14 cellular contexts compared by ENCODE assay signal in the genomic region with DNA sequence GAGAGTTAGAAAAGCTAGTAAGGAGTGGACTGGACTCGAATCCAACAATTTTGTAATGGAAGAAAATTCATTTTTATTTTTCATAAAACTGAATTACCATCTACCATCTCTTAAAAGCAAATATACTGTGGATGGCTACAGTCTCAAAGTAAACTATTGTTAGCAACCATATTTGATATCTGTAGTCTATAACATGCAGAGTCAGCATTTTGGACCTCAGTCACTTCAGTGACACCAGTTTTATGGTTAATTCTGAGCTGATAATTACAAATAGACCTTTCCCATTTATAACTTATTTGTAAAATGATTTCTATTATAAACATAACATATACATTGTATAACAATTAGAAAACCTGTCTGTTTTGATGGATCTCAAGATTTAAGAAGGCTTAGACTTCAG. TPM values are rescaled to one million over a fixed set of nuclear protein-coding genes. Genes with fewer than 3 reads are reported as not detected.
DNase-seq lines count a peak whose midpoint lies in the region; ATAC-seq and TF ChIP-seq lines count a peak whose summit lies in the region.
"Had no signal": no experiment of that assay in that cellular context is flagged by ENCODE, and none has a peak within 500 bp of the region (broad histone marks: within the 10 kb centered on the region; RNA-seq: fewer than 3 reads in every experiment).

No MANE protein-coding gene starts in this region.

- H3F3A ChIP-seq in GM23248 (ENCODE audit: insufficient read depth) = peaks cover 9% of the 10 kb centered on the region; the same call in 1 of the 2 replicates

- H3K4me3 Mint-ChIP-seq in stimulated activated naive CD8-positive, alpha-beta T cell treated with anti-CD3 and anti-CD28 coated beads, Interleukin-15, amount 100 ng/mL, for 72 hours = peak overlapping the region; percentile 52 to 86
- peak overlapping the region; percentile 93 for H3K4me3 Mint-ChIP-seq in type B pancreatic cell

- H3K4me3 ChIP-seq in WERI-Rb-1 (ENCODE audit: low read depth, low read length) (no peak overlapping the region), iPS-20b (ENCODE audit: low read length) (peak overlapping the region; percentile 27), GM23248 (no peak overlapping the region)

- H4K20me1 ChIP-seq in GM23248 (ENCODE audit: insufficient read depth) = no peaks in the 10 kb centered on the region

- WGBS in GM23248 (ENCODE audit: low coverage in 1 of 2, low lambda C conversion rate in 2 of 2, missing lambda C conversion rate in 2 of 2), 2 experiments = 92 to 100% methylated on average over 1 of the region's 1 CpG

- H3K9me2 ChIP-seq in GM23248 (ENCODE audit: insufficient read depth) = no peaks in the 10 kb centered on the region

- peaks cover 65% of the 10 kb centered on the region for H3K79me2 ChIP-seq in GM23248 (ENCODE audit: insufficient read depth)

- H3K27ac ChIP-seq in WERI-Rb-1 (peak overlapping the region; percentile 45), iPS-20b (ENCODE audit: low read length) (no peak overlapping the region), GM23248 (no peak overlapping the region)
- H3K27ac ChIP-seq: C4-2B had no signal

- ATAC-seq in stimulated activated naive CD8-positive, alpha-beta T cell treated with anti-CD3 and anti-CD28 coated beads, Interleukin-15, amount 100 ng/mL, for 72 hours = no peak
- ATAC-seq in stimulated activated naive CD8-positive, alpha-beta T cell treated with anti-CD3 and anti-CD28 coated beads, Interleukin-15, Interleukin-2, amounts not matched to agents 100 U/mL and 50 U/mL, for 24 hours = no peak
- ATAC-seq: PC-3 had no signal

- no peak overlapping the region for H3K27ac Mint-ChIP-seq in stimulated activated naive CD8-positive, alpha-beta T cell treated with anti-CD3 and anti-CD28 coated beads, Interleukin-15, amount 100 ng/mL, for 72 hours
- H3K27ac Mint-ChIP-seq in type B pancreatic cell = peak overlapping the region; percentile 94

- H3K9me3 Mint-ChIP-seq in stimulated activated naive CD8-positive, alpha-beta T cell treated with anti-CD3 and anti-CD28 coated beads, Interleukin-15, amount 100 ng/mL, for 72 hours = peaks cover 0 to 7% of the 10 kb centered on the region in 2 donors
- peaks cover 6% of the 10 kb centered on the region for H3K9me3 Mint-ChIP-seq in type B pancreatic cell

- peaks cover 66% of the 10 kb centered on the region for H3K4me1 Mint-ChIP-seq in stimulated activated naive CD8-positive, alpha-beta T cell treated with anti-CD3 and anti-CD28 coated beads, Interleukin-15, amount 100 ng/mL, for 72 hours
- peaks cover 10% of the 10 kb centered on the region for H3K4me1 Mint-ChIP-seq in type B pancreatic cell (ENCODE audit: unreplicated experiment)

- no peak overlapping the region for H3K4me2 ChIP-seq in GM23248 (ENCODE audit: unreplicated experiment)

- peaks cover 9% of the 10 kb centered on the region for H3K27me3 Mint-ChIP-seq in stimulated activated naive CD8-positive, alpha-beta T cell treated with anti-CD3 and anti-CD28 coated beads, Interleukin-15, amount 100 ng/mL, for 72 hours
- no peaks in the 10 kb centered on the region for H3K27me3 Mint-ChIP-seq in type B pancreatic cell

- no peak for DNase-seq in stimulated activated naive CD8-positive, alpha-beta T cell treated with anti-CD3 and anti-CD28 coated beads, Interleukin-15, amount 100 ng/mL, for 72 hours
- no peak for DNase-seq in stimulated activated naive CD8-positive, alpha-beta T cell treated with anti-CD3 and anti-CD28 coated beads, Interleukin-15, Interleukin-2, amounts not matched to agents 100 U/mL and 50 U/mL, for 24 hours
- no peak for DNase-seq in WERI-Rb-1
- DNase-seq in type B pancreatic cell (ENCODE audit: extremely low spot score, unreplicated experiment) = no peak
- DNase-seq in GM23248 = no peak
- DNase-seq in G401 (ENCODE audit: low spot score) = no peak
- no peak for DNase-seq in NCI-H1930 (lab: John Stamatoyannopoulos, UW)
- DNase-seq: activated CD4-positive, alpha-beta T cell treated with anti-CD3 and anti-CD28 coated beads for 4 hours; NCI-H1105; NCI-H345; PC-3; stimulated activated CD4-positive, alpha-beta T cell treated with anti-CD3 and anti-CD28 coated beads, Interleukin-2, amount 100 ng/mL, for 24 hours had no signal

- H3K9ac ChIP-seq in iPS-20b (ENCODE audit: low read depth, low read length) (no peak overlapping the region), GM23248 (no peak overlapping the region)

- no peaks in the 10 kb centered on the region for H3K27me3 ChIP-seq in WERI-Rb-1 (ENCODE audit: insufficient read depth, low read depth, severe bottlenecking)
- H3K27me3 ChIP-seq in iPS-20b (ENCODE audit: insufficient read depth, low read length) = peaks cover 19% of the 10 kb centered on the region; the same call in 1 of the 2 replicates
- H3K27me3 ChIP-seq in GM23248 (replicated peaks; ENCODE audit: insufficient read depth) = no peaks in the 10 kb centered on the region

- H2AFZ ChIP-seq in GM23248 = no peak overlapping the region

- in situ Hi-C loops in GM23248 (cut with MboI) = no loop called here
- in situ Hi-C loops in G401 (cut with HindIII; ENCODE audit: low sequenced_read_pairs) = no loop called here

- H3K36me3 Mint-ChIP-seq in type B pancreatic cell = peaks cover 32% of the 10 kb centered on the region

- no peaks in the 10 kb centered on the region for H3K9me3 ChIP-seq in WERI-Rb-1 (ENCODE audit: severe bottlenecking)
- no peaks in the 10 kb centered on the region for H3K9me3 ChIP-seq in iPS-20b (ENCODE audit: insufficient read depth, low read depth, low read length)
- H3K9me3 ChIP-seq in GM23248 (ENCODE audit: low read depth) = no peaks in the 10 kb centered on the region

- no peak for TF ChIP-seq CTCF in WERI-Rb-1 (IDR thresholded peaks at IDR 0.05; ENCODE audit: low read depth, low read length)
- no peak for TF ChIP-seq CTCF in type B pancreatic cell (conservative IDR thresholded peaks at IDR 0.05)

- H3K36me3 ChIP-seq in WERI-Rb-1 (peaks cover 7% of the 10 kb centered on the region; the same call in 1 of the 2 replicates), iPS-20b (ENCODE audit: insufficient read depth, low read depth, low read length) (peaks cover 19% of the 10 kb centered on the region; the same call in 1 of the 2 replicates), GM23248 (ENCODE audit: low read depth) (peaks cover 3% of the 10 kb centered on the region; the same call in 1 of the 2 replicates)

- H3K4me1 ChIP-seq in iPS-20b (ENCODE audit: insufficient read depth, low read length) (peaks cover 4% of the 10 kb centered on the region; the same call in 1 of the 2 replicates), GM23248 (ENCODE audit: insufficient read depth) (0 out of 2 replicates have a peak, but pooled peaks cover 6% of the 10 kb centered on the region)

RNA-seq across cellular contexts. Expression of gene KRAS, which starts 2.0 kb away (rescaled TPM):
- total RNA-seq in type B pancreatic cell (ENCODE audit: low replicate concordance) = 37.4 and 93.3 TPM in 2 replicates
- total RNA-seq in GM23248 (2014; rRNA removed; shearing (Covaris generic)) = 12.0 and 14.2 TPM in 2 replicates
- 44.6 and 46.5 TPM in 2 replicates for polyA plus RNA-seq in GM23248 (2016; fragmentation: Nextera tagmentation; extraction: Ambion mirVana)
- 5.6 and 9.5 TPM in 2 replicates for total RNA-seq in G401 (2014; rRNA removed; shearing (Covaris generic))

RNA-seq across cellular contexts. Expression of gene ETFRF1, which starts 53.7 kb away (rescaled TPM):
- 14.2 and 33.6 TPM in 2 replicates for total RNA-seq in type B pancreatic cell (ENCODE audit: low replicate concordance)
- 10.7 and 23.3 TPM in 2 replicates for total RNA-seq in GM23248 (2014; rRNA removed; shearing (Covaris generic))
- polyA plus RNA-seq in GM23248 (2016; fragmentation: Nextera tagmentation; extraction: Ambion mirVana) = 33.7 and 39.3 TPM in 2 replicates
- total RNA-seq in G401 (2014; rRNA removed; shearing (Covaris generic)) = 17.4 and 35.8 TPM in 2 replicates

RNA-seq across cellular contexts. Expression of gene DNAI7, which starts 53.8 kb away (rescaled TPM):
- total RNA-seq in type B pancreatic cell (ENCODE audit: low replicate concordance) = 1.4 and 1.8 TPM in 2 replicates
- not detected in 2 replicates for total RNA-seq in GM23248 (2014; rRNA removed; shearing (Covaris generic))
- polyA plus RNA-seq in GM23248 (2016; fragmentation: Nextera tagmentation; extraction: Ambion mirVana) = 0.25 TPM in 1 of 2 replicates, not detected in the other
- 0.20 and 0.37 TPM in 2 replicates for total RNA-seq in G401 (2014; rRNA removed; shearing (Covaris generic))
- total RNA-seq: PC-3 had no signal
